ENCODE assay signal across 1 cellular context in the genomic region with DNA sequence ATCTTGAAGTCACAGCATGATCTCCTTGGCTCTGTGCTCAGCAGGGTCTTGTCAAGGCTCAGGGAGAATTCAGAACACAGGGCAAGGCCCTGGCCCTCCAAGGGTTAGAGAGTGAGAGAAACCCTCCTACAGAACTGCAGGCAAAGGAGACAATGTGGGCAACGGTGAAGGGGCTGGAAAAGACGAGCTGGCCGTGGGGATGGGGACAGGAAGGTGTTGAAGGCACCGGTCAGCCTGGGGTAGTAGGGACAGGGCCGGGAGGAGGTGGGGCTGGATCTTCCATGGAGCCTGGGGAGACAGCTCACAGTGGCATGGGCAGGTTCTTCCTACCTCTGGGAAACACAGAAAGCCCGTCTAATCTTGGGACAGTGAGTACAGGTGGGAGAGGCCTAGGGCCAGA.
TF ChIP-seq lines count a peak whose summit lies in the region.

No MANE protein-coding gene starts in this region.

TF ChIP-seq in WTC11, 78 proteins besides CTCF, POLR2A, EP300 and RAD21 (continued from another document):
- TF ChIP-seq, protein P1, sequence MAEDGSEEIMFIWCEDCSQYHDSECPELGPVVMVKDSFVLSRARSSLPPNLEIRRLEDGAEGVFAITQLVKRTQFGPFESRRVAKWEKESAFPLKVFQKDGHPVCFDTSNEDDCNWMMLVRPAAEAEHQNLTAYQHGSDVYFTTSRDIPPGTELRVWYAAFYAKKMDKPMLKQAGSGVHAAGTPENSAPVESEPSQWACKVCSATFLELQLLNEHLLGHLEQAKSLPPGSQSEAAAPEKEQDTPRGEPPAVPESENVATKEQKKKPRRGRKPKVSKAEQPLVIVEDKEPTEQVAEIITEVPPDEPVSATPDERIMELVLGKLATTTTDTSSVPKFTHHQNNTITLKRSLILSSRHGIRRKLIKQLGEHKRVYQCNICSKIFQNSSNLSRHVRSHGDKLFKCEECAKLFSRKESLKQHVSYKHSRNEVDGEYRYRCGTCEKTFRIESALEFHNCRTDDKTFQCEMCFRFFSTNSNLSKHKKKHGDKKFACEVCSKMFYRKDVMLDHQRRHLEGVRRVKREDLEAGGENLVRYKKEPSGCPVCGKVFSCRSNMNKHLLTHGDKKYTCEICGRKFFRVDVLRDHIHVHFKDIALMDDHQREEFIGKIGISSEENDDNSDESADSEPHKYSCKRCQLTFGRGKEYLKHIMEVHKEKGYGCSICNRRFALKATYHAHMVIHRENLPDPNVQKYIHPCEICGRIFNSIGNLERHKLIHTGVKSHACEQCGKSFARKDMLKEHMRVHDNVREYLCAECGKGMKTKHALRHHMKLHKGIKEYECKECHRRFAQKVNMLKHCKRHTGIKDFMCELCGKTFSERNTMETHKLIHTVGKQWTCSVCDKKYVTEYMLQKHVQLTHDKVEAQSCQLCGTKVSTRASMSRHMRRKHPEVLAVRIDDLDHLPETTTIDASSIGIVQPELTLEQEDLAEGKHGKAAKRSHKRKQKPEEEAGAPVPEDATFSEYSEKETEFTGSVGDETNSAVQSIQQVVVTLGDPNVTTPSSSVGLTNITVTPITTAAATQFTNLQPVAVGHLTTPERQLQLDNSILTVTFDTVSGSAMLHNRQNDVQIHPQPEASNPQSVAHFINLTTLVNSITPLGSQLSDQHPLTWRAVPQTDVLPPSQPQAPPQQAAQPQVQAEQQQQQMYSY (CRISPR knock-in tag; IDR thresholded peaks at IDR 0.05) = no peak
